Comparison of ENCODE assay signal across 28 cellular contexts in the genomic region with DNA sequence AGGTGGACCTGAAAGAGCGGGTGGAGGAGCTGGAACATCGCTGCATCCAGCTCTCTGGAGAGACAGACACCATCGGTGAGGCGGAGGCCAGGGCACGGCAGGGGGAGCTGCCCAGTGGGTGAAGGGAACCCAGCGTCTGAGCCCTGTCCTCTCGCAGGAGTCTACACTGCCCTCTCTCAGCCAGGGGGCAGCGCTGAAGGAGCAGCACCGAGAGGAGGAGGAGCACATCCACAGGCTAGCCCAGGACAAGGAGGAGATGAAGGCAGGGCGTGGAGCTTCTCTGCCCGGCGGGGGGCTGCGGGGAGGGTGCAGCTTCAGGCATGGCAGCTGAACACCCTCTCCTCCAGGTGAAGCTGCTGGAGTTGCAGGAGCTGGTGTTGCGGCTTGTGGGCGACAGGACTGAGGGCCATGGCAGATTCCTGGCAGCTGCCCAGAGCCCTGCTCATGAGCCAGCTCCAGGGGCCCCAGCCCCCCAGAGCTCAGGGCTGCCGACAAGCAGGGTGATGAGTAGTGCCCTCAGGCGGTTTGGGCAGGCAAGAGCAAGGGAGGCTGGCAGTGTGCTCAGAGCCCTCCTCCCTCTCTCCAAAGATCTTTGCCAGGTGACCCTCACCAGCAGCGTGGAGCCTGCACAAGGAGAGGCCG. TPM values are rescaled to one million over a fixed set of nuclear protein-coding genes. Genes with fewer than 3 reads are reported as not detected.
"Had no signal": no experiment of that assay in that cellular context is flagged by ENCODE, and none has a peak within 500 bp of the region (broad histone marks: within the 10 kb centered on the region; RNA-seq: fewer than 3 reads in every experiment).

No MANE protein-coding gene starts in this region.

- H3K36me3 Mint-ChIP-seq: activated naive CD4-positive, alpha-beta T cell treated with anti-CD3 and anti-CD28 coated beads, Interleukin-2, amount 50 U/mL, for 24 hours; activated naive CD8-positive, alpha-beta T cell treated with anti-CD3 and anti-CD28 coated beads for 36 hours had no signal

- H3K9me3 ChIP-seq: colonic mucosa, gastrocnemius medialis had no signal

- H3K27me3 Mint-ChIP-seq: dendritic cell treated with granulocyte-macrophage colony-stimulating factor and Interleukin-4, amounts not matched to agents 40 ng/mL and 50 ng/mL, for 4 days had no signal

- H3K27ac ChIP-seq: brain microvascular endothelial cell, colonic mucosa, dorsolateral prefrontal cortex, foreskin keratinocyte, gastrocnemius medialis had no signal

- H3K36me3 ChIP-seq: brain microvascular endothelial cell, colonic mucosa, gastrocnemius medialis had no signal

- DNase-seq: activated CD4-positive, alpha-beta T cell treated with anti-CD3 and anti-CD28 coated beads for 1 hour; activated CD4-positive, alpha-beta T cell treated with anti-CD3 and anti-CD28 coated beads for 4 hours; activated CD4-positive, alpha-beta T cell treated with anti-CD3 and anti-CD28 coated beads, Interleukin-2, amount 50 U/mL, for 1 hour; activated CD4-positive, alpha-beta T cell treated with anti-CD3 and anti-CD28 coated beads, Interleukin-2, amount 50 U/mL, for 48 hours; activated CD8-positive, alpha-beta memory T cell treated with anti-CD3 and anti-CD28 coated beads for 24 hours; activated CD8-positive, alpha-beta T cell treated with anti-CD3 and anti-CD28 coated beads for 36 hours; activated effector memory CD4-positive, alpha-beta T cell treated with Interleukin-2 at 50 U/mL for 16 hours; activated gamma-delta T cell treated with Interleukin-2 at 50 U/mL for 16 hours; activated naive CD4-positive, alpha-beta T cell treated with anti-CD3 and anti-CD28 coated beads for 36 hours; activated naive CD8-positive, alpha-beta T cell treated with anti-CD3 and anti-CD28 coated beads for 36 hours; activated naive CD8-positive, alpha-beta T cell treated with anti-CD3 and anti-CD28 coated beads, Interleukin-2, amount 50 U/mL, for 24 hours; activated T-cell treated with anti-CD3 and anti-CD28 coated beads, Interleukin-2, amount 50 U/mL, for 4 hours; brain microvascular endothelial cell; colonic mucosa; dorsolateral prefrontal cortex; effector memory CD4-positive, alpha-beta T cell; endodermal cell; foreskin keratinocyte; gastrocnemius medialis; glutamatergic neuron; T-helper 2 cell had no signal

- H3K4me1 Mint-ChIP-seq: activated naive CD4-positive, alpha-beta T cell treated with anti-CD3 and anti-CD28 coated beads, Interleukin-2, amount 50 U/mL, for 24 hours; activated naive CD8-positive, alpha-beta T cell treated with anti-CD3 and anti-CD28 coated beads for 36 hours; activated naive CD8-positive, alpha-beta T cell treated with anti-CD3 and anti-CD28 coated beads, Interleukin-2, amount 50 U/mL, for 24 hours; activated T-helper 17 cell treated with anti-CD3 and anti-CD28 coated beads, Interleukin-2, amount 50 U/mL, for 72 hours; endodermal cell; WTC11 had no signal

- H3K27me3 ChIP-seq: brain microvascular endothelial cell, colonic mucosa, foreskin keratinocyte, gastrocnemius medialis had no signal

- H3K9me3 Mint-ChIP-seq: activated CD8-positive, alpha-beta T cell treated with anti-CD3 and anti-CD28 coated beads for 36 hours; activated naive CD8-positive, alpha-beta T cell treated with anti-CD3 and anti-CD28 coated beads for 36 hours had no signal

- H3K27ac Mint-ChIP-seq: activated CD8-positive, alpha-beta T cell treated with anti-CD3 and anti-CD28 coated beads for 36 hours; activated naive CD4-positive, alpha-beta T cell treated with anti-CD3 and anti-CD28 coated beads for 36 hours; activated naive CD4-positive, alpha-beta T cell treated with anti-CD3 and anti-CD28 coated beads, Interleukin-2, amount 50 U/mL, for 24 hours; activated naive CD8-positive, alpha-beta T cell treated with anti-CD3 and anti-CD28 coated beads for 36 hours; activated naive CD8-positive, alpha-beta T cell treated with anti-CD3 and anti-CD28 coated beads, Interleukin-2, amount 50 U/mL, for 24 hours; activated T-helper 17 cell treated with anti-CD3 and anti-CD28 coated beads, Interleukin-2, amount 50 U/mL, for 72 hours; dendritic cell treated with granulocyte-macrophage colony-stimulating factor and Interleukin-4, amounts not matched to agents 40 ng/mL and 50 ng/mL, for 4 days; endodermal cell; WTC11 had no signal

- H3K4me1 ChIP-seq: colonic mucosa, foreskin keratinocyte, gastrocnemius medialis had no signal

- ATAC-seq: activated CD8-positive, alpha-beta T cell treated with anti-CD3 and anti-CD28 coated beads for 36 hours; activated naive CD8-positive, alpha-beta T cell treated with anti-CD3 and anti-CD28 coated beads, Interleukin-2, amount 50 U/mL, for 24 hours; activated T-cell treated with anti-CD3 and anti-CD28 coated beads, Interleukin-2, amount 50 U/mL, for 4 hours; activated T-helper 17 cell treated with anti-CD3 and anti-CD28 coated beads, Interleukin-2, amount 50 U/mL, for 72 hours; esophagus mucosa; foreskin keratinocyte; gastrocnemius medialis; SK-N-SH treated with all-trans-retinoic acid at 6 μM for 48 hours; WTC11 had no signal

- H3K4me3 ChIP-seq: colonic mucosa, dorsolateral prefrontal cortex, gastrocnemius medialis had no signal

- H3K4me3 Mint-ChIP-seq: activated CD8-positive, alpha-beta T cell treated with anti-CD3 and anti-CD28 coated beads for 36 hours; activated naive CD4-positive, alpha-beta T cell treated with anti-CD3 and anti-CD28 coated beads for 36 hours; activated naive CD4-positive, alpha-beta T cell treated with anti-CD3 and anti-CD28 coated beads, Interleukin-2, amount 50 U/mL, for 24 hours; activated naive CD8-positive, alpha-beta T cell treated with anti-CD3 and anti-CD28 coated beads for 36 hours; activated naive CD8-positive, alpha-beta T cell treated with anti-CD3 and anti-CD28 coated beads, Interleukin-2, amount 50 U/mL, for 24 hours; activated T-cell treated with anti-CD3 and anti-CD28 coated beads, Interleukin-2, amount 50 U/mL, for 4 hours; activated T-helper 17 cell treated with anti-CD3 and anti-CD28 coated beads, Interleukin-2, amount 50 U/mL, for 72 hours; dendritic cell treated with granulocyte-macrophage colony-stimulating factor and Interleukin-4, amounts not matched to agents 40 ng/mL and 50 ng/mL, for 4 days; endodermal cell; WTC11 had no signal

RNA-seq across cellular contexts. Expression of a gene that starts 31.4 kb away (rescaled TPM):
- total RNA-seq: astrocyte, endodermal cell had no signal
